Comparison of ENCODE assay signal across 2 cellular contexts in genomic region chrX:136691028-136691809, GRCh38.
TF ChIP-seq lines count a peak whose summit lies in the region.

No MANE protein-coding gene starts in this region.

TF ChIP-seq in A549, 52 proteins besides CTCF, POLR2A, EP300 and RAD21 (continued from another document):
- TF ChIP-seq SREBF2 (IDR thresholded peaks at IDR 0.05), result no peak
- TF ChIP-seq RFX5 (IDR thresholded peaks at IDR 0.05), result no peak
- TF ChIP-seq JUNB (IDR thresholded peaks at IDR 0.05), result no peak
- TF ChIP-seq RNF2 (IDR thresholded peaks at IDR 0.05; ENCODE audit: borderline replicate concordance, low read depth), result no peak
- TF ChIP-seq FOXS1 (CRISPR knock-in tag; IDR thresholded peaks at IDR 0.05), result no peak
- TF ChIP-seq FOSL2 (IDR thresholded peaks at IDR 0.05), result no peak
- TF ChIP-seq FOSL2 (CRISPR knock-in tag; IDR thresholded peaks at IDR 0.05), result no peak
- TF ChIP-seq TFCP2L1 (CRISPR knock-in tag; IDR thresholded peaks at IDR 0.05), result no peak
- no peak for TF ChIP-seq USF2 (IDR thresholded peaks at IDR 0.05)
TF ChIP-seq in A549: peak in this region for 0.

TF ChIP-seq in H1, 55 proteins besides CTCF, POLR2A, EP300 and RAD21:
- TF ChIP-seq POU5F1 (IDR thresholded peaks at IDR 0.05; ENCODE audit: low read depth, low read length) (no peak), POLR2AphosphoS5 (IDR thresholded peaks at IDR 0.05; ENCODE audit: low read depth, low read length) (no peak), TEAD4 (IDR thresholded peaks at IDR 0.05; ENCODE audit: low read depth, low read length) (no peak), CTBP2 (IDR thresholded peaks at IDR 0.05; ENCODE audit: borderline replicate concordance, insufficient read depth, insufficient read length, low read length) (no peak), TAF7 (optimal IDR thresholded peaks at IDR 0.05; ENCODE audit: borderline replicate concordance, low read depth, low read length) (no peak)
TF ChIP-seq in H1: peak in this region for 0.
